In the genomic region with DNA sequence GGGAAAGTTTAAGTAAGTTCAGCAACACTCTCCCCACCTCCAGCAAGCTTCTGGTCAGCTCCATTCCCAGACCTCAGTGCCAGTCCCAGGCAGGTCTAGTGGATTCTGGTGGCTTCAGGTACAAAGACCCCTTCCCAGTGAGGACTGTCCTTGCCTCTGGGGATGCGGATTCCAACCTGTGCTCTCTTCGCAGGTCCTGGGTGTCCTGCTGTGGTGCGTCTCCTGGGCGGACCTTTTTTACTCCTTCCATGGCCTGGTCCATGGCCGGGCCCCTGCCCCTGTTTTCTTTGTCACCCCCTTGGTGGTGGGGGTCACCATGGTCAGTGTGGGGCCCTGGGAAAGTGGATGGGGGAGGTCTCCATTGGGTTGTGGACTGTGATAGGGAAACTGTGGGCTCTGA, we compare ENCODE assay signal across 1 cellular context.
A peak's percentile ranks its signal among the peaks of the same experiment; 100 is the strongest.
TF ChIP-seq lines count a peak whose summit lies in the region.

No MANE protein-coding gene starts in this region.

TF ChIP-seq in WTC11, 78 proteins besides CTCF, POLR2A, EP300 and RAD21:
- TF ChIP-seq ELF4 (CRISPR knock-in tag; IDR thresholded peaks at IDR 0.05; ENCODE audit: low read depth), result no peak
- TF ChIP-seq, protein P1, sequence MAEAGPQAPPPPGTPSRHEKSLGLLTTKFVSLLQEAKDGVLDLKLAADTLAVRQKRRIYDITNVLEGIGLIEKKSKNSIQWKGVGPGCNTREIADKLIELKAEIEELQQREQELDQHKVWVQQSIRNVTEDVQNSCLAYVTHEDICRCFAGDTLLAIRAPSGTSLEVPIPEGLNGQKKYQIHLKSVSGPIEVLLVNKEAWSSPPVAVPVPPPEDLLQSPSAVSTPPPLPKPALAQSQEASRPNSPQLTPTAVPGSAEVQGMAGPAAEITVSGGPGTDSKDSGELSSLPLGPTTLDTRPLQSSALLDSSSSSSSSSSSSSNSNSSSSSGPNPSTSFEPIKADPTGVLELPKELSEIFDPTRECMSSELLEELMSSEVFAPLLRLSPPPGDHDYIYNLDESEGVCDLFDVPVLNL (CRISPR knock-in tag; IDR thresholded peaks at IDR 0.05; ENCODE audit: borderline replicate concordance, low read depth), result no peak
- TF ChIP-seq, protein P2, sequence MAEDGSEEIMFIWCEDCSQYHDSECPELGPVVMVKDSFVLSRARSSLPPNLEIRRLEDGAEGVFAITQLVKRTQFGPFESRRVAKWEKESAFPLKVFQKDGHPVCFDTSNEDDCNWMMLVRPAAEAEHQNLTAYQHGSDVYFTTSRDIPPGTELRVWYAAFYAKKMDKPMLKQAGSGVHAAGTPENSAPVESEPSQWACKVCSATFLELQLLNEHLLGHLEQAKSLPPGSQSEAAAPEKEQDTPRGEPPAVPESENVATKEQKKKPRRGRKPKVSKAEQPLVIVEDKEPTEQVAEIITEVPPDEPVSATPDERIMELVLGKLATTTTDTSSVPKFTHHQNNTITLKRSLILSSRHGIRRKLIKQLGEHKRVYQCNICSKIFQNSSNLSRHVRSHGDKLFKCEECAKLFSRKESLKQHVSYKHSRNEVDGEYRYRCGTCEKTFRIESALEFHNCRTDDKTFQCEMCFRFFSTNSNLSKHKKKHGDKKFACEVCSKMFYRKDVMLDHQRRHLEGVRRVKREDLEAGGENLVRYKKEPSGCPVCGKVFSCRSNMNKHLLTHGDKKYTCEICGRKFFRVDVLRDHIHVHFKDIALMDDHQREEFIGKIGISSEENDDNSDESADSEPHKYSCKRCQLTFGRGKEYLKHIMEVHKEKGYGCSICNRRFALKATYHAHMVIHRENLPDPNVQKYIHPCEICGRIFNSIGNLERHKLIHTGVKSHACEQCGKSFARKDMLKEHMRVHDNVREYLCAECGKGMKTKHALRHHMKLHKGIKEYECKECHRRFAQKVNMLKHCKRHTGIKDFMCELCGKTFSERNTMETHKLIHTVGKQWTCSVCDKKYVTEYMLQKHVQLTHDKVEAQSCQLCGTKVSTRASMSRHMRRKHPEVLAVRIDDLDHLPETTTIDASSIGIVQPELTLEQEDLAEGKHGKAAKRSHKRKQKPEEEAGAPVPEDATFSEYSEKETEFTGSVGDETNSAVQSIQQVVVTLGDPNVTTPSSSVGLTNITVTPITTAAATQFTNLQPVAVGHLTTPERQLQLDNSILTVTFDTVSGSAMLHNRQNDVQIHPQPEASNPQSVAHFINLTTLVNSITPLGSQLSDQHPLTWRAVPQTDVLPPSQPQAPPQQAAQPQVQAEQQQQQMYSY (CRISPR knock-in tag; IDR thresholded peaks at IDR 0.05), result peak; percentile 45
- TF ChIP-seq, protein P3, sequence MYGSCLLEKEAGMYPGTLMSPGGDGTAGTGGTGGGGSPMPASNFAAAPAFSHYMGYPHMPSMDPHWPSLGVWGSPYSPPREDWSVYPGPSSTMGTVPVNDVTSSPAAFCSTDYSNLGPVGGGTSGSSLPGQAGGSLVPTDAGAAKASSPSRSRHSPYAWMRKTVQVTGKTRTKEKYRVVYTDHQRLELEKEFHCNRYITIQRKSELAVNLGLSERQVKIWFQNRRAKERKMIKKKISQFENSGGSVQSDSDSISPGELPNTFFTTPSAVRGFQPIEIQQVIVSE (CRISPR knock-in tag; IDR thresholded peaks at IDR 0.05; ENCODE audit: borderline replicate concordance), result no peak
